ENCODE assay signal across 24 cellular contexts in the genomic region with DNA sequence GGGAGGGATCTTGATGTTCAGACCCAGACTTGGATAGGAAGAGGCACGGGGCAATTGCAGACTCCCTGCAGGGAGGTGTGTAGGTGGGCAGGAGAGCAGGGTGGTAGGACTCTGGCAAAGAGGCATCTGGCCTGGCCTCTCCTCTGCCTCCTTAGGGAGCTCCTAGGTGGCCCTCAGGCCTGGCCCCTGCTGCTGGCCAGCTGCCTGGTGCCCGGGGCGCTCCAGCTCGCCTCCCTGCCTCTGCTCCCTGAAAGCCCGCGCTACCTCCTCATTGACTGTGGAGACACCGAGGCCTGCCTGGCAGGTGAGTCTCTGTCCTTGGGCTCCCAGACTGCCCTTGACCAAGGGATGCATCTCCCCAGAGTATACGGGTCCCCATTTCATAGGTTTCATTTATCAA. TPM values are rescaled to one million over a fixed set of nuclear protein-coding genes. Genes with fewer than 3 reads are reported as not detected.
A peak's percentile ranks its signal among the peaks of the same experiment; 100 is the strongest.
DNase-seq lines count a peak whose midpoint lies in the region; ATAC-seq, FAIRE-seq and TF ChIP-seq lines count a peak whose summit lies in the region.
"Had no signal": no experiment of that assay in that cellular context is flagged by ENCODE, and none has a peak within 500 bp of the region (broad histone marks: within the 10 kb centered on the region; RNA-seq: fewer than 3 reads in every experiment).

No MANE protein-coding gene starts in this region.

- 93 to 98% (median 95%) methylated on average over 8 of the region's 8 CpGs for WGBS in spleen, 5 donors

- H3K4me1 ChIP-seq in left ventricle myocardium inferior: peaks cover 13% of the 10 kb centered on the region
- H3K4me1 ChIP-seq in kidney (ENCODE audit: control insufficient read depth in 1 of 2, insufficient read depth in 1 of 2, low read depth in 1 of 2, low read length in 2 of 2): peaks cover 5 to 12% of the 10 kb centered on the region in 2 donors
- H3K4me1 ChIP-seq in spleen: no peaks in the 10 kb centered on the region
- H3K4me1 ChIP-seq: Caco-2, HAP-1 had no signal

- no peak for TF ChIP-seq POLR2A in spleen (IDR thresholded peaks at IDR 0.05)

- no peak for ATAC-seq in activated CD4-positive, alpha-beta T cell treated with anti-CD3 and anti-CD28 coated beads for 36 hours
- no peak for ATAC-seq in HG02884 (IDR thresholded peaks at IDR 0.05; ENCODE audit: unreplicated experiment)
- ATAC-seq: CD8-positive, alpha-beta T cell had no signal

- H3K36me3 Mint-ChIP-seq in activated CD4-positive, alpha-beta T cell treated with anti-CD3 and anti-CD28 coated beads for 36 hours (ENCODE audit: low read depth): no peaks in the 10 kb centered on the region

- DNase-seq in left ventricle myocardium inferior (no peak), cardiac septum (ENCODE audit: low spot score) (no peak), kidney (peak; percentile 56), spleen (peak; percentile 61)
- no peak for DNase-seq in activated CD4-positive, alpha-beta T cell treated with anti-CD3 and anti-CD28 coated beads for 36 hours
- DNase-seq in central memory CD4-positive, alpha-beta T cell: no peak
- DNase-seq: Caco-2; CD4-positive, CD25-positive, alpha-beta regulatory T cell; CD8-positive, alpha-beta T cell; DMS153; DND-41; GOT3; HFFc6 had no signal

- no peak overlapping the region for H3K27ac Mint-ChIP-seq in activated CD4-positive, alpha-beta T cell treated with anti-CD3 and anti-CD28 coated beads for 36 hours
- H3K27ac Mint-ChIP-seq: B cell; CD4-positive, CD25-positive, alpha-beta regulatory T cell; CD8-positive, alpha-beta T cell; HFFc6 had no signal

- intact Hi-C loops in left ventricle myocardium inferior (cut with micrococcal nuclease): no loop called here
- intact Hi-C loops in cardiac septum (cut with DNase I): no loop called here
- intact Hi-C loops in kidney (cut with DNase I): no loop called here
- intact Hi-C loops in spleen (cut with DNase I; ENCODE audit: low total_unique reads): no loop called here
- intact Hi-C loops in activated CD4-positive, alpha-beta T cell treated with anti-CD3 and anti-CD28 coated beads for 36 hours (cut with DNase I, micrococcal nuclease): no loop called here

- no peak overlapping the region for H3K9ac ChIP-seq in kidney (ENCODE audit: low read length in 2 of 2)
- H3K9ac ChIP-seq: BLaER1 had no signal

- TF ChIP-seq CTCF in left ventricle myocardium inferior (IDR thresholded peaks at IDR 0.05; ENCODE audit: borderline replicate concordance) (no peak), kidney (IDR thresholded peaks at IDR 0.05; ENCODE audit: borderline replicate concordance, extremely low read depth, insufficient read depth) (no peak), spleen (IDR thresholded peaks at IDR 0.05 in 8 of 11, conservative IDR thresholded peaks at IDR 0.05 in 3 of 11) (no peak)

- no peaks in the 10 kb centered on the region for H3K4me1 Mint-ChIP-seq in activated CD4-positive, alpha-beta T cell treated with anti-CD3 and anti-CD28 coated beads for 36 hours
- H3K4me1 Mint-ChIP-seq: B cell; CD4-positive, CD25-positive, alpha-beta regulatory T cell had no signal

- no peak overlapping the region for H3K4me3 ChIP-seq in left ventricle myocardium inferior
- H3K4me3 ChIP-seq in kidney (ENCODE audit: low read length in 2 of 2): no peak overlapping the region
- H3K4me3 ChIP-seq in spleen: no peak overlapping the region
- H3K4me3 ChIP-seq: BLaER1, HAP-1 had no signal

- H3K9me3 Mint-ChIP-seq in activated CD4-positive, alpha-beta T cell treated with anti-CD3 and anti-CD28 coated beads for 36 hours (ENCODE audit: low read depth): no peaks in the 10 kb centered on the region
- H3K9me3 Mint-ChIP-seq: CD8-positive, alpha-beta T cell; HFFc6 had no signal

- H3K27me3 Mint-ChIP-seq in activated CD4-positive, alpha-beta T cell treated with anti-CD3 and anti-CD28 coated beads for 36 hours: no peaks in the 10 kb centered on the region
- H3K27me3 Mint-ChIP-seq: B cell; CD4-positive, CD25-positive, alpha-beta regulatory T cell had no signal

- H3K4me3 Mint-ChIP-seq in activated CD4-positive, alpha-beta T cell treated with anti-CD3 and anti-CD28 coated beads for 36 hours: no peak overlapping the region
- H3K4me3 Mint-ChIP-seq: B cell; CD4-positive, CD25-positive, alpha-beta regulatory T cell; CD8-positive, alpha-beta T cell; HFFc6 had no signal

- no peak for FAIRE-seq in kidney (lab: Jason Lieb, UNC)
- FAIRE-seq: A204.1, G401.6, GM12892, H54 had no signal

- H3K9me3 ChIP-seq in left ventricle myocardium inferior (replicated peaks): no peaks in the 10 kb centered on the region
- no peaks in the 10 kb centered on the region for H3K9me3 ChIP-seq in kidney (ENCODE audit: control insufficient read depth in 1 of 2, low read length in 2 of 2)
- no peaks in the 10 kb centered on the region for H3K9me3 ChIP-seq in spleen
- H3K9me3 ChIP-seq: Caco-2, HAP-1 had no signal

- peaks cover 51% of the 10 kb centered on the region for H3K36me3 ChIP-seq in left ventricle myocardium inferior
- H3K36me3 ChIP-seq in kidney (ENCODE audit: control insufficient read depth in 1 of 2, insufficient read depth in 2 of 2, low read length in 2 of 2): peaks cover 13 to 37% of the 10 kb centered on the region in 2 donors
- H3K36me3 ChIP-seq in spleen: peaks cover 0 to 82% (median 19%) of the 10 kb centered on the region in 6 donors

- POLR2A ChIA-PET in activated CD4-positive, alpha-beta T cell treated with anti-CD3 and anti-CD28 coated beads for 36 hours (lab: Charles Lee): no interaction called here

- H3K27me3 ChIP-seq in left ventricle myocardium inferior (ENCODE audit: low read depth): no peaks in the 10 kb centered on the region
- no peaks in the 10 kb centered on the region for H3K27me3 ChIP-seq in spleen (replicated peaks in 1 of 7)
- H3K27me3 ChIP-seq: BLaER1 had no signal

- H3K27ac ChIP-seq in left ventricle myocardium inferior (replicated peaks) (peak overlapping the region; percentile 65), angular gyrus (ENCODE audit: low read depth, low read length) (peak overlapping the region; percentile 41), kidney (ENCODE audit: low read depth in 2 of 2, low read length in 2 of 2) (peak overlapping the region in 1 of 2 donors; percentile 67), spleen (no peak overlapping the region)
- H3K27ac ChIP-seq: 22Rv1, BLaER1, C4-2B had no signal

- CTCF ChIA-PET in activated CD4-positive, alpha-beta T cell treated with anti-CD3 and anti-CD28 coated beads for 36 hours (lab: Charles Lee): interaction anchor here (0.6 to 0.8 kb wide), 2 partner anchors 9 to 124 kb away, joined by 3 to 5 read pairs; no protein-coding TSS in a partner anchor

RNA-seq across cellular contexts. Expression of a gene that starts 16.6 kb away (rescaled TPM):
- total RNA-seq in left ventricle myocardium inferior (242 TPM), cardiac septum (317 TPM), kidney (505 TPM), spleen (100 to 1,000 TPM; 168 to 346 (median 211) TPM)
- polyA plus RNA-seq in kidney (ENCODE audit: insufficient read depth, low read depth, low replicate concordance) (1,211 TPM), spleen (100 to 1,000 TPM; 421 to 580 (median 501) TPM)
- total RNA-seq in activated CD4-positive, alpha-beta T cell treated with anti-CD3 and anti-CD28 coated beads for 36 hours: 1,000 to 10,000 TPM; 1,478 to 1,739 TPM

RNA-seq across cellular contexts. Expression of a gene that starts 19.9 kb away (rescaled TPM):
- 22.0 TPM for total RNA-seq in left ventricle myocardium inferior
- total RNA-seq in cardiac septum: 19.7 TPM
- 28.9 TPM for total RNA-seq in kidney
- polyA plus RNA-seq in kidney (ENCODE audit: insufficient read depth, low read depth, low replicate concordance): 23.7 TPM
- total RNA-seq in spleen: 10 to 100 TPM; 12.0 to 21.7 (median 16.9) TPM
- 10 to 100 TPM; 15.6 to 23.5 (median 16.2) TPM for polyA plus RNA-seq in spleen
- 1 to 10 TPM; 7.6 to 7.7 TPM for total RNA-seq in activated CD4-positive, alpha-beta T cell treated with anti-CD3 and anti-CD28 coated beads for 36 hours

RNA-seq across cellular contexts. Expression of a gene that starts 38.8 kb away (rescaled TPM):
- total RNA-seq in left ventricle myocardium inferior (2.0 TPM), cardiac septum (2.2 TPM), kidney (24.7 TPM), spleen (10 to 100 TPM; 10.2 to 62.8 (median 30.4) TPM)
- polyA plus RNA-seq in kidney (ENCODE audit: insufficient read depth, low read depth, low replicate concordance) (3.1 TPM), spleen (10 to 100 TPM; 16.1 to 18.8 (median 17.9) TPM)
- total RNA-seq in activated CD4-positive, alpha-beta T cell treated with anti-CD3 and anti-CD28 coated beads for 36 hours: 1 to 10 TPM; 5.2 to 5.7 TPM

Comparison
In these comparisons a context has a peak if more than half of its experiments do, and no peak if none do; other contexts are left out.
1. DNase-seq: peak in kidney (single experiment) and spleen (single experiment); none in left ventricle myocardium inferior (single experiment), cardiac septum (single experiment), activated CD4-positive, alpha-beta T cell treated with anti-CD3 and anti-CD28 coated beads for 36 hours (single experiment) and central memory CD4-positive, alpha-beta T cell (single experiment).
2. H3K27ac ChIP-seq: peak in left ventricle myocardium inferior (single experiment) and angular gyrus (single experiment); none in spleen (0 of 8).